ENCODE assay signal across 8 cellular contexts in the genomic region with DNA sequence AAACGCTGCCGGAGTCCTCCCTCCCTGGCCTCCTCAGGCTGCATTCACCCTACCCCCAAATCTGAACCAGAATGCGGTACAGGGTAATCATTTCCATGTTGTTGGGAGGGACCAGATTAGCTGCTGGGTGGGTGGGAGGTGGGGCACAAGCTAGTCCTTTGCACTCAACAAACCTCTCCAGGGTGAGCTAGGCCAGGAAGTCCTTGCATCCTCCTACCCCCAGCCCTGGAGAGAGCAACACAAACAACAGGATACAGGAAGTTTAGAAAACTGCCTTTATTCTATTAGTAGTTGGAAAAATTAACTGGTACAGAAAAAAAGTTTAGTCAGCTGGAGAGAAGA. TPM values are rescaled to one million over a fixed set of nuclear protein-coding genes. Genes with fewer than 3 reads are reported as not detected.
DNase-seq lines count a peak whose midpoint lies in the region; ATAC-seq and TF ChIP-seq lines count a peak whose summit lies in the region.

No MANE protein-coding gene starts in this region.

- peaks cover 35% of the 10 kb centered on the region for H3K36me3 Mint-ChIP-seq in T-cell

- no peaks in the 10 kb centered on the region for H3K9me3 Mint-ChIP-seq in T-cell

- H3K4me3 ChIP-seq in fibroblast of the aortic adventitia (ENCODE audit: low read depth, low read length) (peak overlapping the region; percentile 56), skeletal muscle tissue (ENCODE audit: low read length in 3 of 3) (peak overlapping the region; percentile 66 to 87 (median 76))

- H3K4me1 ChIP-seq in skeletal muscle tissue (ENCODE audit: control insufficient read depth in 3 of 3, insufficient read depth in 3 of 3, low read length in 3 of 3), result peaks cover 22 to 26% (median 24%) of the 10 kb centered on the region in 3 donors

- H3K9ac ChIP-seq in skeletal muscle tissue (ENCODE audit: low read depth in 1 of 3, low read length in 3 of 3), result peak overlapping the region; percentile 68 to 79 (median 70)

- peak overlapping the region; percentile 72 for H3K27ac ChIP-seq in skeletal muscle tissue (ENCODE audit: low read depth, low read length)

- no peak for TF ChIP-seq CTCF in fibroblast of the aortic adventitia (IDR thresholded peaks at IDR 0.05; ENCODE audit: insufficient read depth, low read length)

- POLR2A ChIA-PET in T-cell (lab: Charles Lee), result interaction anchor here in 1 of 2 donors (1.6 kb wide), 1 partner anchor 19 kb away, joined by 10 read pairs; a partner anchor contains a TSS

- H3K4me1 Mint-ChIP-seq in T-cell, result peaks cover 28 to 38% (median 34%) of the 10 kb centered on the region in 3 donors

- H3K27me3 Mint-ChIP-seq in T-cell, result no peaks in the 10 kb centered on the region

- peaks cover 35 to 38% (median 35%) of the 10 kb centered on the region in 3 donors for H3K36me3 ChIP-seq in skeletal muscle tissue (ENCODE audit: control insufficient read depth in 3 of 3, insufficient read depth in 3 of 3, low read length in 3 of 3)

- peak overlapping the region; percentile 83 to 93 for H3K27ac Mint-ChIP-seq in T-cell

- no peaks in the 10 kb centered on the region for H3K27me3 ChIP-seq in skeletal muscle tissue (ENCODE audit: control insufficient read depth in 3 of 3, insufficient read depth in 3 of 3, low read length in 3 of 3)

- CTCF ChIA-PET in T-cell (lab: Charles Lee), result interaction anchor here in 1 of 2 donors (0.8 to 3.3 kb wide), 2 partner anchors 19 to 57 kb away, joined by 5 to 13 read pairs; a partner anchor contains a TSS

- peak overlapping the region; percentile 87 to 98 (median 95) for H3K4me3 Mint-ChIP-seq in T-cell

- ATAC-seq in T-cell (replicated peaks in 1 of 4), result peak in 1 of 4 experiments; percentile 1
- no peak for ATAC-seq in HG03521 (IDR thresholded peaks at IDR 0.05; ENCODE audit: unreplicated experiment)

- DNase-seq in stimulated activated CD4-positive, alpha-beta T cell treated with anti-CD3 and anti-CD28 coated beads, Interleukin-4, amount 100 ng/mL, for 24 hours, result peak; percentile 26
- DNase-seq in stimulated activated CD4-positive, alpha-beta T cell treated with anti-CD3 and anti-CD28 coated beads, Interleukin-12 subunit alpha, Interleukin-12 subunit beta, amount 100 ng/mL, for 4 hours, result no peak
- DNase-seq in T-cell (peak in 1 of 34 experiments; percentile 17), fibroblast of the aortic adventitia (ENCODE audit: low read depth) (no peak), medulla oblongata (ENCODE audit: extremely low spot score) (no peak), NCI-H2227 (lab: John Stamatoyannopoulos, UW; ENCODE audit: unreplicated experiment) (no peak)

- no peaks in the 10 kb centered on the region for H3K9me3 ChIP-seq in skeletal muscle tissue (ENCODE audit: control insufficient read depth in 3 of 3, low read length in 3 of 3)

RNA-seq across cellular contexts. Expression of a gene that starts 0.7 kb away (rescaled TPM):
- total RNA-seq in T-cell, result 10 to 100 TPM; 45.1 to 87.5 (median 73.8) TPM
- 167 and 295 TPM in 2 replicates for total RNA-seq in fibroblast of the aortic adventitia (ENCODE audit: low replicate concordance)
- 89.2 TPM for total RNA-seq in skeletal muscle tissue

RNA-seq across cellular contexts. Expression of a gene that starts 19.0 kb away (rescaled TPM):
- total RNA-seq in T-cell (100 to 1,000 TPM; 101 to 107 (median 103) TPM), fibroblast of the aortic adventitia (ENCODE audit: low replicate concordance) (23.0 and 28.9 TPM in 2 replicates), skeletal muscle tissue (18.3 TPM)

RNA-seq across cellular contexts. Expression of a gene that starts 52.9 kb away (rescaled TPM):
- total RNA-seq in T-cell, result 100 to 1,000 TPM; 247 to 279 (median 269) TPM
- total RNA-seq in fibroblast of the aortic adventitia (ENCODE audit: low replicate concordance), result 643 and 840 TPM in 2 replicates
- 291 TPM for total RNA-seq in skeletal muscle tissue

RNA-seq across cellular contexts. Expression of a gene that starts 53.4 kb away (rescaled TPM):
- total RNA-seq in T-cell (10 to 100 TPM; 22.8 to 38.2 (median 34.3) TPM), fibroblast of the aortic adventitia (ENCODE audit: low replicate concordance) (22.7 and 27.8 TPM in 2 replicates), skeletal muscle tissue (8.9 TPM)
